Comparison of ENCODE assay signal across 31 cellular contexts in the genomic region with DNA sequence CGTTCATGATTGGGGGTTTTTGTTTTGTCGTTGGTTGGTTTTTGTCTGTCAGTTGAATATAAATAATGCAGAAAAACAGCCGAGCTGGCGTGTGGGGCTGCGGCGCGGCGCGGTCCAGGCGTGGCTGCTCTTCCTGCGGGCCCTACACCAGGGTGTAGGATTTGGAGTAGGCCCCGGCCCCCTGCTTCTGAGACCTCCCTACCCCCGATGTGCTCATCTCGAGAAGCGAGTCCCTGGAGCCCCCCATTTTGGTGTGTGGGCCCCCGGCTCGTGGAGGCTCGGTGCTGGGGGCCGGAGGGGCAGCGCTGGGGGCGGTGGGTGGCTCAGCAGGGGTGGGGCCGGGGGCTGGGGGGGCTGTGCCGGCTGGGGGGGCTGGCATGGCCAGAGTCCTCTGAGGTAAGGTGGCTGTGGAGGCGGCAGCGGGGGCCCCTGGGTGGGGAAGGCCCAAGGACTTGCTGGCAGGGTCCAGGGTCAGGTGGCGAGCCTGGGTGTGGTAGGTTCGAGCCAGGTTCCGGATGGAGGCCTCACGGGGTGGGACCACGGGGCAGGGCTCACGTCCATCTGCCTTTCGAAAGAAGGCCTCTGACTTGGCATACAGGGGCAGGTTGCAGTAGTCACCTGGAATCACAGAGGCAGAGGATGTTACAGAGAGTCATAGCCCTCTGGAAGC.
"Had no signal": no experiment of that assay in that cellular context is flagged by ENCODE, and none has a peak within 500 bp of the region (broad histone marks: within the 10 kb centered on the region; RNA-seq: fewer than 3 reads in every experiment).

No MANE protein-coding gene starts in this region.

- H3K4me3 ChIP-seq: adrenal gland, body of pancreas, cardiac muscle cell, coronary artery, lower lobe of right lung, mucosa of descending colon, pancreas, psoas muscle, sigmoid colon, testis, transverse colon had no signal

- H3K27ac Mint-ChIP-seq: activated CD4-positive, alpha-beta T cell treated with anti-CD3 and anti-CD28 coated beads, Interleukin-2, amount 10 ng/mL, durations not matched to agents 7 days and 5 days; activated CD8-positive, alpha-beta T cell treated with anti-CD3 and anti-CD28 coated beads for 36 hours; activated naive CD8-positive, alpha-beta T cell; effector memory CD8-positive, alpha-beta T cell; natural killer cell treated with Interleukin-12 subunit alpha and Interleukin-12 subunit beta and Interleukin-15 and Interleukin-18, amount 100 ng/mL, for 72 hours; stimulated activated naive B cell treated with anti-CD40 and anti-IgM and Interleukin-4, amounts not matched to agents 10 μg/mL and 1 μg/mL and 100 μg/mL, for 72 hours; WTC11 had no signal

- H3K27ac ChIP-seq: adrenal gland, body of pancreas, cardiac muscle cell, coronary artery, lower lobe of right lung, pancreas, psoas muscle, sigmoid colon, testis, transverse colon had no signal

- H3K36me3 Mint-ChIP-seq: activated naive CD8-positive, alpha-beta T cell; natural killer cell treated with Interleukin-12 subunit alpha and Interleukin-12 subunit beta and Interleukin-15 and Interleukin-18, amount 100 ng/mL, for 72 hours; WTC11 had no signal

- H3K9me3 ChIP-seq: adrenal gland, body of pancreas, lower lobe of right lung, mucosa of descending colon, pancreas, psoas muscle, sigmoid colon, SK-N-SH, testis, transverse colon had no signal

- H3K4me3 Mint-ChIP-seq: activated CD4-positive, alpha-beta T cell treated with anti-CD3 and anti-CD28 coated beads, Interleukin-2, amount 10 ng/mL, durations not matched to agents 7 days and 5 days; activated CD8-positive, alpha-beta T cell treated with anti-CD3 and anti-CD28 coated beads for 36 hours; activated naive CD8-positive, alpha-beta T cell; effector memory CD8-positive, alpha-beta T cell; natural killer cell treated with Interleukin-12 subunit alpha and Interleukin-12 subunit beta and Interleukin-15 and Interleukin-18, amount 100 ng/mL, for 72 hours; stimulated activated naive B cell treated with anti-CD40 and anti-IgM and Interleukin-4, amounts not matched to agents 10 μg/mL and 1 μg/mL and 100 μg/mL, for 72 hours; WTC11 had no signal

- H3K27me3 ChIP-seq: adrenal gland, body of pancreas, pancreas, sigmoid colon, testis had no signal

- H3K4me1 Mint-ChIP-seq: activated CD4-positive, alpha-beta T cell treated with anti-CD3 and anti-CD28 coated beads, Interleukin-2, amount 10 ng/mL, durations not matched to agents 7 days and 5 days had no signal

- H3K9me3 Mint-ChIP-seq: activated CD4-positive, alpha-beta T cell treated with anti-CD3 and anti-CD28 coated beads, Interleukin-2, amount 10 ng/mL, durations not matched to agents 7 days and 5 days; activated CD8-positive, alpha-beta T cell treated with anti-CD3 and anti-CD28 coated beads for 36 hours; effector memory CD8-positive, alpha-beta T cell; natural killer cell treated with Interleukin-12 subunit alpha and Interleukin-12 subunit beta and Interleukin-15 and Interleukin-18, amount 100 ng/mL, for 72 hours; stimulated activated naive B cell treated with anti-CD40 and anti-IgM and Interleukin-4, amounts not matched to agents 10 μg/mL and 1 μg/mL and 100 μg/mL, for 72 hours; WTC11 had no signal

- H3K9ac ChIP-seq: SK-N-SH had no signal

- H3K36me3 ChIP-seq: adrenal gland, cardiac muscle cell, lower lobe of right lung, pancreas, transverse colon had no signal

- DNase-seq: activated CD4-positive, alpha-beta T cell treated with anti-CD3 and anti-CD28 coated beads for 1 hour; activated CD4-positive, alpha-beta T cell treated with anti-CD3 and anti-CD28 coated beads, Interleukin-2, amount 10 ng/mL, durations not matched to agents 7 days and 5 days; activated CD8-positive, alpha-beta T cell treated with anti-CD3 and anti-CD28 coated beads for 36 hours; activated naive CD4-positive, alpha-beta T cell; activated T-cell treated with anti-CD3 and anti-CD28 coated beads, Interleukin-2, amount 50 U/mL, for 48 hours; adrenal gland; body of pancreas; cerebellar nuclear complex; effector memory CD8-positive, alpha-beta T cell; foreskin fibroblast; kidney glomerular epithelial cell; lower lobe of right lung; mucosa of descending colon; SK-N-SH; small intestine; stimulated activated CD4-positive, alpha-beta T cell treated with anti-CD3 and anti-CD28 coated beads, Interleukin-1b, Interleukin-23, amount 100 ng/mL, for 48 hours; stimulated activated CD4-positive, alpha-beta T cell treated with anti-CD3 and anti-CD28 coated beads, Interleukin-4, amount 100 ng/mL, for 4 hours; stimulated activated CD8-positive, alpha-beta memory T cell treated with anti-CD3 and anti-CD28 coated beads, Interleukin-4, amount 100 ng/mL, for 48 hours; stimulated activated naive B cell treated with anti-CD40 and anti-IgM and Interleukin-4, amounts not matched to agents 10 μg/mL and 1 μg/mL and 100 μg/mL, for 72 hours; SW 1271; T-helper 2 cell; testis; transverse colon had no signal

- H3K4me2 ChIP-seq: SK-N-SH had no signal

- H3K4me1 ChIP-seq: adrenal gland, body of pancreas, lower lobe of right lung, pancreas, psoas muscle, testis had no signal
